21 cellular contexts compared by ENCODE assay signal in genomic region chr13:112442483-112443090, GRCh38.
DNase-seq lines count a peak whose midpoint lies in the region; ATAC-seq, FAIRE-seq and TF ChIP-seq lines count a peak whose summit lies in the region.
"Had no signal": no experiment of that assay in that cellular context is flagged by ENCODE, and none has a peak within 500 bp of the region (broad histone marks: within the 10 kb centered on the region; RNA-seq: fewer than 3 reads in every experiment).

No MANE protein-coding gene starts in this region.

- no peak for ATAC-seq in activated CD8-positive, alpha-beta memory T cell treated with anti-CD3 and anti-CD28 coated beads, Interleukin-2, amount 10 ng/mL, durations not matched to agents 7 days and 5 days
- ATAC-seq in stimulated activated memory B cell treated with anti-CD40 and anti-IgM and Interleukin-4, amounts not matched to agents 10 μg/mL and 1 μg/mL and 100 μg/mL, for 72 hours, result no peak
- ATAC-seq in GM18519 (IDR thresholded peaks at IDR 0.05; ENCODE audit: low FRiP score, unreplicated experiment), result no peak
- ATAC-seq: activated CD4-positive, CD25-positive, alpha-beta regulatory T cell treated with anti-CD3 and anti-CD28 coated beads, Interleukin-2, amount 50 U/mL, for 24 hours; CD8-positive, alpha-beta T cell had no signal

- peaks cover 30% of the 10 kb centered on the region for H3K27me3 ChIP-seq in neural progenitor cell
- H3K27me3 ChIP-seq: ovary had no signal

- no peaks in the 10 kb centered on the region for H3K79me2 ChIP-seq in neural progenitor cell (ENCODE audit: low read depth)

- DNase-seq in activated CD8-positive, alpha-beta memory T cell treated with anti-CD3 and anti-CD28 coated beads, Interleukin-2, amount 10 ng/mL, durations not matched to agents 7 days and 5 days, result peak; percentile 33
- no peak for DNase-seq in activated CD8-positive, alpha-beta memory T cell treated with anti-CD3 and anti-CD28 coated beads, Interleukin-2, amount 50 U/mL, for 48 hours
- peak; percentile 9 for DNase-seq in KBM-7
- peak; percentile 56 for DNase-seq in chondrocyte (ENCODE audit: low spot score)
- peak; percentile 29 for DNase-seq in neural progenitor cell (ENCODE audit: low spot score)
- DNase-seq in H54 (ENCODE audit: insufficient read length, low spot score), result no peak
- DNase-seq: activated naive CD8-positive, alpha-beta T cell treated with anti-CD3 and anti-CD28 coated beads, Interleukin-2, amount 10 ng/mL, durations not matched to agents 7 days and 5 days; effector CD4-positive, alpha-beta T cell; hippocampal formation; NCI-H2227 treated with DMSO at 0.1 percent for 48 hours; ovary; SIG-M5; stimulated activated CD4-positive, alpha-beta T cell treated with anti-CD3 and anti-CD28 coated beads, Interleukin-4, amount 100 ng/mL, for 4 hours had no signal

- H3K9me3 Mint-ChIP-seq in activated CD8-positive, alpha-beta memory T cell treated with anti-CD3 and anti-CD28 coated beads, Interleukin-2, amount 10 ng/mL, durations not matched to agents 7 days and 5 days (ENCODE audit: low read depth), result peaks cover 6% of the 10 kb centered on the region
- H3K9me3 Mint-ChIP-seq in chondrocyte (ENCODE audit: low read depth), result peaks cover 10% of the 10 kb centered on the region
- H3K9me3 Mint-ChIP-seq in neural progenitor cell, result peaks cover 15% of the 10 kb centered on the region
- peaks cover 8% of the 10 kb centered on the region for H3K9me3 Mint-ChIP-seq in stimulated activated memory B cell treated with anti-CD40 and anti-IgM and Interleukin-4, amounts not matched to agents 10 μg/mL and 1 μg/mL and 100 μg/mL, for 72 hours

- no peak overlapping the region for H3K4me3 Mint-ChIP-seq in activated CD8-positive, alpha-beta memory T cell treated with anti-CD3 and anti-CD28 coated beads, Interleukin-2, amount 10 ng/mL, durations not matched to agents 7 days and 5 days
- no peak overlapping the region for H3K4me3 Mint-ChIP-seq in chondrocyte (ENCODE audit: unreplicated experiment)
- H3K4me3 Mint-ChIP-seq in neural progenitor cell, result no peak overlapping the region
- no peak overlapping the region for H3K4me3 Mint-ChIP-seq in stimulated activated memory B cell treated with anti-CD40 and anti-IgM and Interleukin-4, amounts not matched to agents 10 μg/mL and 1 μg/mL and 100 μg/mL, for 72 hours
- H3K4me3 Mint-ChIP-seq: activated naive CD8-positive, alpha-beta T cell treated with anti-CD3 and anti-CD28 coated beads, Interleukin-2, amount 10 ng/mL, durations not matched to agents 7 days and 5 days; CD8-positive, alpha-beta T cell; T-helper 2 cell treated with Interferon-gamma antibody and Interleukin-4, amounts not matched to agents 5 μg/mL and 100 μg/mL, for 36 hours had no signal

- H3F3A ChIP-seq in neural progenitor cell (ENCODE audit: low read depth), result peaks cover 4% of the 10 kb centered on the region

- H3K27ac ChIP-seq in neural progenitor cell, result no peak overlapping the region
- H3K27ac ChIP-seq: GM23248, ovary, thoracic aorta had no signal

- no peaks in the 10 kb centered on the region for H3K36me3 Mint-ChIP-seq in activated CD8-positive, alpha-beta memory T cell treated with anti-CD3 and anti-CD28 coated beads, Interleukin-2, amount 10 ng/mL, durations not matched to agents 7 days and 5 days
- H3K36me3 Mint-ChIP-seq in chondrocyte (ENCODE audit: low read depth) (peaks cover 7% of the 10 kb centered on the region), neural progenitor cell (peaks cover 7% of the 10 kb centered on the region)
- no peaks in the 10 kb centered on the region for H3K36me3 Mint-ChIP-seq in stimulated activated memory B cell treated with anti-CD40 and anti-IgM and Interleukin-4, amounts not matched to agents 10 μg/mL and 1 μg/mL and 100 μg/mL, for 72 hours
- H3K36me3 Mint-ChIP-seq: activated naive CD8-positive, alpha-beta T cell treated with anti-CD3 and anti-CD28 coated beads, Interleukin-2, amount 10 ng/mL, durations not matched to agents 7 days and 5 days; CD8-positive, alpha-beta T cell had no signal

- no peak for FAIRE-seq in H54 (lab: Jason Lieb, UNC)
- FAIRE-seq: HTR-8/SVneo had no signal

- CTCF ChIA-PET in activated CD8-positive, alpha-beta memory T cell treated with anti-CD3 and anti-CD28 coated beads, Interleukin-2, amount 10 ng/mL, durations not matched to agents 7 days and 5 days (lab: Charles Lee), result interaction anchor here (0.7 to 1.6 kb wide), 5 partner anchors 28 to 809 kb away, joined by 3 to 4 read pairs (median 3); no protein-coding TSS in a partner anchor

- H4K20me1 ChIP-seq in neural progenitor cell (ENCODE audit: low read depth), result no peaks in the 10 kb centered on the region

- in situ Hi-C loops in KBM-7 (cut with MboI; ENCODE audit: low pct_unique_long_range_greater_than_20kb, low sequenced_read_pairs), result no loop called here

- H3K4me2 ChIP-seq in neural progenitor cell, result peak overlapping the region; percentile 23

- no peak overlapping the region for H3K4me3 ChIP-seq in neural progenitor cell
- H3K4me3 ChIP-seq: GM23248, ovary, thoracic aorta had no signal

- H3K9ac ChIP-seq in neural progenitor cell, result no peak overlapping the region
- H3K9ac ChIP-seq: GM23248 had no signal

- H3K27ac Mint-ChIP-seq in activated CD8-positive, alpha-beta memory T cell treated with anti-CD3 and anti-CD28 coated beads, Interleukin-2, amount 10 ng/mL, durations not matched to agents 7 days and 5 days, result no peak overlapping the region
- H3K27ac Mint-ChIP-seq in chondrocyte (ENCODE audit: unreplicated experiment) (no peak overlapping the region), neural progenitor cell (no peak overlapping the region)
- H3K27ac Mint-ChIP-seq in stimulated activated memory B cell treated with anti-CD40 and anti-IgM and Interleukin-4, amounts not matched to agents 10 μg/mL and 1 μg/mL and 100 μg/mL, for 72 hours, result no peak overlapping the region
- H3K27ac Mint-ChIP-seq: activated naive CD8-positive, alpha-beta T cell treated with anti-CD3 and anti-CD28 coated beads, Interleukin-2, amount 10 ng/mL, durations not matched to agents 7 days and 5 days; CD8-positive, alpha-beta T cell; T-helper 2 cell treated with Interferon-gamma antibody and Interleukin-4, amounts not matched to agents 5 μg/mL and 100 μg/mL, for 36 hours had no signal

- TF ChIP-seq CTCF in chondrocyte (IDR thresholded peaks at IDR 0.05), result no peak
- TF ChIP-seq CTCF in neural progenitor cell (IDR thresholded peaks at IDR 0.05), result no peak

- no peak for TF ChIP-seq POLR2A in H54 (IDR thresholded peaks at IDR 0.05; ENCODE audit: low read depth, low read length)

- H3K9me3 ChIP-seq in neural progenitor cell (ENCODE audit: low read depth), result peaks cover 4% of the 10 kb centered on the region
- H3K9me3 ChIP-seq: ovary had no signal

- H3K36me3 ChIP-seq in neural progenitor cell, result no peaks in the 10 kb centered on the region
- H3K36me3 ChIP-seq: ovary, thoracic aorta had no signal

- no peak overlapping the region for H2AFZ ChIP-seq in neural progenitor cell (replicated peaks)
- H2AFZ ChIP-seq: GM23248 had no signal

- H3K4me1 ChIP-seq in neural progenitor cell, result peaks cover 13% of the 10 kb centered on the region

- no peaks in the 10 kb centered on the region for H3K4me1 Mint-ChIP-seq in activated CD8-positive, alpha-beta memory T cell treated with anti-CD3 and anti-CD28 coated beads, Interleukin-2, amount 10 ng/mL, durations not matched to agents 7 days and 5 days
- H3K4me1 Mint-ChIP-seq in chondrocyte (ENCODE audit: low read depth) (no peaks in the 10 kb centered on the region), neural progenitor cell (peaks cover 37% of the 10 kb centered on the region)
- no peaks in the 10 kb centered on the region for H3K4me1 Mint-ChIP-seq in stimulated activated memory B cell treated with anti-CD40 and anti-IgM and Interleukin-4, amounts not matched to agents 10 μg/mL and 1 μg/mL and 100 μg/mL, for 72 hours

- peaks cover 10% of the 10 kb centered on the region for H3K27me3 Mint-ChIP-seq in activated CD8-positive, alpha-beta memory T cell treated with anti-CD3 and anti-CD28 coated beads, Interleukin-2, amount 10 ng/mL, durations not matched to agents 7 days and 5 days
- H3K27me3 Mint-ChIP-seq in chondrocyte (ENCODE audit: low read depth), result peaks cover 41% of the 10 kb centered on the region
- peaks cover 24% of the 10 kb centered on the region for H3K27me3 Mint-ChIP-seq in neural progenitor cell (ENCODE audit: insufficient read depth, low read depth)
- H3K27me3 Mint-ChIP-seq in stimulated activated memory B cell treated with anti-CD40 and anti-IgM and Interleukin-4, amounts not matched to agents 10 μg/mL and 1 μg/mL and 100 μg/mL, for 72 hours, result peaks cover 48% of the 10 kb centered on the region

Comparison
In these comparisons a context has a peak if more than half of its experiments do, and no peak if none do; other contexts are left out.
1. DNase-seq: peak in activated CD8-positive, alpha-beta memory T cell treated with anti-CD3 and anti-CD28 coated beads, Interleukin-2, amount 10 ng/mL, durations not matched to agents 7 days and 5 days (single experiment), KBM-7 (single experiment), chondrocyte (single experiment) and neural progenitor cell (single experiment); none in activated CD8-positive, alpha-beta memory T cell treated with anti-CD3 and anti-CD28 coated beads, Interleukin-2, amount 50 U/mL, for 48 hours (single experiment) and H54 (single experiment).